In genomic region chr10:68074775-68075549, GRCh38 we compare ENCODE assay signal across 1 cellular context.
TF ChIP-seq lines count a peak whose summit lies in the region.

A gene with protein sequence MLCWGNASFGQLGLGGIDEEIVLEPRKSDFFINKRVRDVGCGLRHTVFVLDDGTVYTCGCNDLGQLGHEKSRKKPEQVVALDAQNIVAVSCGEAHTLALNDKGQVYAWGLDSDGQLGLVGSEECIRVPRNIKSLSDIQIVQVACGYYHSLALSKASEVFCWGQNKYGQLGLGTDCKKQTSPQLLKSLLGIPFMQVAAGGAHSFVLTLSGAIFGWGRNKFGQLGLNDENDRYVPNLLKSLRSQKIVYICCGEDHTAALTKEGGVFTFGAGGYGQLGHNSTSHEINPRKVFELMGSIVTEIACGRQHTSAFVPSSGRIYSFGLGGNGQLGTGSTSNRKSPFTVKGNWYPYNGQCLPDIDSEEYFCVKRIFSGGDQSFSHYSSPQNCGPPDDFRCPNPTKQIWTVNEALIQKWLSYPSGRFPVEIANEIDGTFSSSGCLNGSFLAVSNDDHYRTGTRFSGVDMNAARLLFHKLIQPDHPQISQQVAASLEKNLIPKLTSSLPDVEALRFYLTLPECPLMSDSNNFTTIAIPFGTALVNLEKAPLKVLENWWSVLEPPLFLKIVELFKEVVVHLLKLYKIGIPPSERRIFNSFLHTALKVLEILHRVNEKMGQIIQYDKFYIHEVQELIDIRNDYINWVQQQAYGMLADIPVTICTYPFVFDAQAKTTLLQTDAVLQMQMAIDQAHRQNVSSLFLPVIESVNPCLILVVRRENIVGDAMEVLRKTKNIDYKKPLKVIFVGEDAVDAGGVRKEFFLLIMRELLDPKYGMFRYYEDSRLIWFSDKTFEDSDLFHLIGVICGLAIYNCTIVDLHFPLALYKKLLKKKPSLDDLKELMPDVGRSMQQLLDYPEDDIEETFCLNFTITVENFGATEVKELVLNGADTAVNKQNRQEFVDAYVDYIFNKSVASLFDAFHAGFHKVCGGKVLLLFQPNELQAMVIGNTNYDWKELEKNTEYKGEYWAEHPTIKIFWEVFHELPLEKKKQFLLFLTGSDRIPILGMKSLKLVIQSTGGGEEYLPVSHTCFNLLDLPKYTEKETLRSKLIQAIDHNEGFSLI (minus strand): TSS chr10:68075283. CDS start chr10:68073108, 2,175 bp downstream.

TF ChIP-seq in HepG2, 621 proteins besides CTCF, POLR2A, EP300 and RAD21 (continued from another document and continues in another):
- TF ChIP-seq, protein P1, sequence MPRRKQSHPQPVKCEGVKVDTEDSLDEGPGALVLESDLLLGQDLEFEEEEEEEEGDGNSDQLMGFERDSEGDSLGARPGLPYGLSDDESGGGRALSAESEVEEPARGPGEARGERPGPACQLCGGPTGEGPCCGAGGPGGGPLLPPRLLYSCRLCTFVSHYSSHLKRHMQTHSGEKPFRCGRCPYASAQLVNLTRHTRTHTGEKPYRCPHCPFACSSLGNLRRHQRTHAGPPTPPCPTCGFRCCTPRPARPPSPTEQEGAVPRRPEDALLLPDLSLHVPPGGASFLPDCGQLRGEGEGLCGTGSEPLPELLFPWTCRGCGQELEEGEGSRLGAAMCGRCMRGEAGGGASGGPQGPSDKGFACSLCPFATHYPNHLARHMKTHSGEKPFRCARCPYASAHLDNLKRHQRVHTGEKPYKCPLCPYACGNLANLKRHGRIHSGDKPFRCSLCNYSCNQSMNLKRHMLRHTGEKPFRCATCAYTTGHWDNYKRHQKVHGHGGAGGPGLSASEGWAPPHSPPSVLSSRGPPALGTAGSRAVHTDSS (CRISPR knock-in tag; conservative IDR thresholded peaks at IDR 0.05): 0 out of 2 replicates have a peak, but pooled peaks have one; percentile 36
- TF ChIP-seq ZSCAN30 (CRISPR knock-in tag; IDR thresholded peaks at IDR 0.05) (no peak; the same call in 1 of the 2 replicates), ZNF672 (CRISPR knock-in tag; IDR thresholded peaks at IDR 0.05) (0 out of 2 replicates have a peak, but pooled peaks have one; percentile 38), ZFY (CRISPR knock-in tag; IDR thresholded peaks at IDR 0.05) (peak; percentile 80), SYNCRIP (IDR thresholded peaks at IDR 0.05; ENCODE audit: insufficient read depth, low read depth, low read length) (no peak), ASH2L (IDR thresholded peaks at IDR 0.05; ENCODE audit: insufficient read length, low read depth, low read length) (peak; percentile 91), EEA1 (CRISPR knock-in tag; IDR thresholded peaks at IDR 0.05; ENCODE audit: borderline replicate concordance) (peak; percentile 36; the same call in 1 of the 2 replicates), ZMYM4 (CRISPR knock-in tag; IDR thresholded peaks at IDR 0.05) (peak; percentile 32), HNRNPL (IDR thresholded peaks at IDR 0.05; ENCODE audit: low read depth, low read length) (0 out of 2 replicates have a peak, but pooled peaks have one; percentile 55), ZNF713 (CRISPR knock-in tag; IDR thresholded peaks at IDR 0.05) (0 out of 2 replicates have a peak, but pooled peaks have one; percentile 44), ZNF747 (CRISPR knock-in tag; IDR thresholded peaks at IDR 0.05; ENCODE audit: borderline replicate concordance) (no peak), ZNF605 (CRISPR knock-in tag; IDR thresholded peaks at IDR 0.05) (peak; percentile 93; the same call in 1 of the 2 replicates), ZNF556 (CRISPR knock-in tag; IDR thresholded peaks at IDR 0.05; ENCODE audit: borderline replicate concordance) (no peak), IRF2 (CRISPR knock-in tag; IDR thresholded peaks at IDR 0.05) (peak; percentile 25), RBFOX2 (IDR thresholded peaks at IDR 0.05; ENCODE audit: low read depth, low read length) (peak; percentile 84), RBM39 (IDR thresholded peaks at IDR 0.05; ENCODE audit: low read depth, low read length, poor library complexity, severe bottlenecking) (peak; percentile 81), RAD51 (IDR thresholded peaks at IDR 0.05; ENCODE audit: borderline replicate concordance) (no peak), REPIN1 (CRISPR knock-in tag; IDR thresholded peaks at IDR 0.05; ENCODE audit: borderline replicate concordance, low read depth) (peak; percentile 18; the same call in 1 of the 2 replicates), KLF6 (CRISPR knock-in tag; IDR thresholded peaks at IDR 0.05) (peak; percentile 55; the same call in 1 of the 2 replicates), YY1 (IDR thresholded peaks at IDR 0.05; ENCODE audit: insufficient read depth, insufficient replicate concordance, low read depth, low read length) (peak; percentile 66), IKZF5 (CRISPR knock-in tag; IDR thresholded peaks at IDR 0.05) (peak; percentile 79; the same call in 1 of the 2 replicates), PLRG1 (conservative IDR thresholded peaks at IDR 0.05) (no peak), ZNF841 (CRISPR knock-in tag; IDR thresholded peaks at IDR 0.05; ENCODE audit: borderline replicate concordance) (no peak; the same call in 1 of the 2 replicates), ZNF746 (CRISPR knock-in tag; IDR thresholded peaks at IDR 0.05) (peak; percentile 37; the same call in 1 of the 2 replicates)
- TF ChIP-seq, protein P2, sequence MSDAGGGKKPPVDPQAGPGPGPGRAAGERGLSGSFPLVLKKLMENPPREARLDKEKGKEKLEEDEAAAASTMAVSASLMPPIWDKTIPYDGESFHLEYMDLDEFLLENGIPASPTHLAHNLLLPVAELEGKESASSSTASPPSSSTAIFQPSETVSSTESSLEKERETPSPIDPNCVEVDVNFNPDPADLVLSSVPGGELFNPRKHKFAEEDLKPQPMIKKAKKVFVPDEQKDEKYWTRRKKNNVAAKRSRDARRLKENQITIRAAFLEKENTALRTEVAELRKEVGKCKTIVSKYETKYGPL (CRISPR knock-in tag; IDR thresholded peaks at IDR 0.05): no peak
- TF ChIP-seq, protein P3, sequence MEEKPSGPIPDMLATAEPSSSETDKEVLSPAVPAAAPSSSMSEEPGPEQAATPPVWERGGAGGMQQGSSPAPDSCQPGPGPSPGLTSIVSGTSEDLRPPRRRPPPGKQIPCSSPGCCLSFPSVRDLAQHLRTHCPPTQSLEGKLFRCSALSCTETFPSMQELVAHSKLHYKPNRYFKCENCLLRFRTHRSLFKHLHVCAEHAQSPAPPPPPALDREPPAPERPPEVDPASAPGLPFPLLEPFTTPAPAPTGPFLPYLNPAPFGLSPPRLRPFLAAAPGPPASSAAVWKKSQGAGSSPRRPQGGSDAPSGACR (CRISPR knock-in tag; IDR thresholded peaks at IDR 0.05): peak; percentile 61; the same call in 1 of the 2 replicates
- TF ChIP-seq, protein P4, sequence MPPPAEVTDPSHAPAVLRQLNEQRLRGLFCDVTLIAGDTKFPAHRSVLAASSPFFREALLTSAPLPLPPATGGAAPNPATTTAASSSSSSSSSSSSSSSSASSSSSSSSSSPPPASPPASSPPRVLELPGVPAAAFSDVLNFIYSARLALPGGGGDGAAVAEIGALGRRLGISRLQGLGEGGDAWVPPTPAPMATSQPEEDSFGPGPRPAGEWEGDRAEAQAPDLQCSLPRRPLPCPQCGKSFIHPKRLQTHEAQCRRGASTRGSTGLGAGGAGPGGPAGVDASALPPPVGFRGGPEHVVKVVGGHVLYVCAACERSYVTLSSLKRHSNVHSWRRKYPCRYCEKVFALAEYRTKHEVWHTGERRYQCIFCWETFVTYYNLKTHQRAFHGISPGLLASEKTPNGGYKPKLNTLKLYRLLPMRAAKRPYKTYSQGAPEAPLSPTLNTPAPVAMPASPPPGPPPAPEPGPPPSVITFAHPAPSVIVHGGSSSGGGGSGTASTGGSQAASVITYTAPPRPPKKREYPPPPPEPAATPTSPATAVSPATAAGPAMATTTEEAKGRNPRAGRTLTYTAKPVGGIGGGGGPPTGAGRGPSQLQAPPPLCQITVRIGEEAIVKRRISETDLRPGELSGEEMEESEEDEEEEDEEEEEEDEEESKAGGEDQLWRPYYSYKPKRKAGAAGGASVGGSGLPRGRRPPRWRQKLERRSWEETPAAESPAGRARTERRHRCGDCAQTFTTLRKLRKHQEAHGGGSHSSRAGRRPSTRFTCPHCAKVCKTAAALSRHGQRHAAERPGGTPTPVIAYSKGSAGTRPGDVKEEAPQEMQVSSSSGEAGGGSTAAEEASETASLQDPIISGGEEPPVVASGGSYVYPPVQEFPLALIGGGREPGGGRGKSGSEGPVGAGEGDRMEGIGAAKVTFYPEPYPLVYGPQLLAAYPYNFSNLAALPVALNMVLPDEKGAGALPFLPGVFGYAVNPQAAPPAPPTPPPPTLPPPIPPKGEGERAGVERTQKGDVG (CRISPR knock-in tag; IDR thresholded peaks at IDR 0.05; ENCODE audit: borderline replicate concordance): 0 out of 2 replicates have a peak, but pooled peaks have one; percentile 62
- TF ChIP-seq, protein P5, sequence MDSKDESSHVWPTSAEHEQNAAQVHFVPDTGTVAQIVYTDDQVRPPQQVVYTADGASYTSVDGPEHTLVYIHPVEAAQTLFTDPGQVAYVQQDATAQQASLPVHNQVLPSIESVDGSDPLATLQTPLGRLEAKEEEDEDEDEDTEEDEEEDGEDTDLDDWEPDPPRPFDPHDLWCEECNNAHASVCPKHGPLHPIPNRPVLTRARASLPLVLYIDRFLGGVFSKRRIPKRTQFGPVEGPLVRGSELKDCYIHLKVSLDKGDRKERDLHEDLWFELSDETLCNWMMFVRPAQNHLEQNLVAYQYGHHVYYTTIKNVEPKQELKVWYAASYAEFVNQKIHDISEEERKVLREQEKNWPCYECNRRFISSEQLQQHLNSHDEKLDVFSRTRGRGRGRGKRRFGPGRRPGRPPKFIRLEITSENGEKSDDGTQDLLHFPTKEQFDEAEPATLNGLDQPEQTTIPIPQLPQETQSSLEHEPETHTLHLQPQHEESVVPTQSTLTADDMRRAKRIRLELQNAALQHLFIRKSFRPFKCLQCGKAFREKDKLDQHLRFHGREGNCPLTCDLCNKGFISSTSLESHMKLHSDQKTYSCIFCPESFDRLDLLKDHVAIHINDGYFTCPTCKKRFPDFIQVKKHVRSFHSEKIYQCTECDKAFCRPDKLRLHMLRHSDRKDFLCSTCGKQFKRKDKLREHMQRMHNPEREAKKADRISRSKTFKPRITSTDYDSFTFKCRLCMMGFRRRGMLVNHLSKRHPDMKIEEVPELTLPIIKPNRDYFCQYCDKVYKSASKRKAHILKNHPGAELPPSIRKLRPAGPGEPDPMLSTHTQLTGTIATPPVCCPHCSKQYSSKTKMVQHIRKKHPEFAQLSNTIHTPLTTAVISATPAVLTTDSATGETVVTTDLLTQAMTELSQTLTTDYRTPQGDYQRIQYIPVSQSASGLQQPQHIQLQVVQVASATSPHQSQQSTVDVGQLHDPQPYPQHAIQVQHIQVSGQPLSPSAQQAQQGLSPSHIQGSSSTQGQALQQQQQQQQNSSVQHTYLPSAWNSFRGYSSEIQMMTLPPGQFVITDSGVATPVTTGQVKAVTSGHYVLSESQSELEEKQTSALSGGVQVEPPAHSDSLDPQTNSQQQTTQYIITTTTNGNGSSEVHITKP (CRISPR knock-in tag; IDR thresholded peaks at IDR 0.05; ENCODE audit: low read depth): peak; percentile 74; the same call in 1 of the 2 replicates
- TF ChIP-seq, protein P6, sequence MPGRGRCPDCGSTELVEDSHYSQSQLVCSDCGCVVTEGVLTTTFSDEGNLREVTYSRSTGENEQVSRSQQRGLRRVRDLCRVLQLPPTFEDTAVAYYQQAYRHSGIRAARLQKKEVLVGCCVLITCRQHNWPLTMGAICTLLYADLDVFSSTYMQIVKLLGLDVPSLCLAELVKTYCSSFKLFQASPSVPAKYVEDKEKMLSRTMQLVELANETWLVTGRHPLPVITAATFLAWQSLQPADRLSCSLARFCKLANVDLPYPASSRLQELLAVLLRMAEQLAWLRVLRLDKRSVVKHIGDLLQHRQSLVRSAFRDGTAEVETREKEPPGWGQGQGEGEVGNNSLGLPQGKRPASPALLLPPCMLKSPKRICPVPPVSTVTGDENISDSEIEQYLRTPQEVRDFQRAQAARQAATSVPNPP (CRISPR knock-in tag; IDR thresholded peaks at IDR 0.05): no peak
- TF ChIP-seq, protein P7, sequence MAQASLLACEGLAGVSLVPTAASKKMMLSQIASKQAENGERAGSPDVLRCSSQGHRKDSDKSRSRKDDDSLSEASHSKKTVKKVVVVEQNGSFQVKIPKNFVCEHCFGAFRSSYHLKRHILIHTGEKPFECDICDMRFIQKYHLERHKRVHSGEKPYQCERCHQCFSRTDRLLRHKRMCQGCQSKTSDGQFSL (CRISPR knock-in tag; IDR thresholded peaks at IDR 0.05): peak; percentile 91
- TF ChIP-seq, protein P8, sequence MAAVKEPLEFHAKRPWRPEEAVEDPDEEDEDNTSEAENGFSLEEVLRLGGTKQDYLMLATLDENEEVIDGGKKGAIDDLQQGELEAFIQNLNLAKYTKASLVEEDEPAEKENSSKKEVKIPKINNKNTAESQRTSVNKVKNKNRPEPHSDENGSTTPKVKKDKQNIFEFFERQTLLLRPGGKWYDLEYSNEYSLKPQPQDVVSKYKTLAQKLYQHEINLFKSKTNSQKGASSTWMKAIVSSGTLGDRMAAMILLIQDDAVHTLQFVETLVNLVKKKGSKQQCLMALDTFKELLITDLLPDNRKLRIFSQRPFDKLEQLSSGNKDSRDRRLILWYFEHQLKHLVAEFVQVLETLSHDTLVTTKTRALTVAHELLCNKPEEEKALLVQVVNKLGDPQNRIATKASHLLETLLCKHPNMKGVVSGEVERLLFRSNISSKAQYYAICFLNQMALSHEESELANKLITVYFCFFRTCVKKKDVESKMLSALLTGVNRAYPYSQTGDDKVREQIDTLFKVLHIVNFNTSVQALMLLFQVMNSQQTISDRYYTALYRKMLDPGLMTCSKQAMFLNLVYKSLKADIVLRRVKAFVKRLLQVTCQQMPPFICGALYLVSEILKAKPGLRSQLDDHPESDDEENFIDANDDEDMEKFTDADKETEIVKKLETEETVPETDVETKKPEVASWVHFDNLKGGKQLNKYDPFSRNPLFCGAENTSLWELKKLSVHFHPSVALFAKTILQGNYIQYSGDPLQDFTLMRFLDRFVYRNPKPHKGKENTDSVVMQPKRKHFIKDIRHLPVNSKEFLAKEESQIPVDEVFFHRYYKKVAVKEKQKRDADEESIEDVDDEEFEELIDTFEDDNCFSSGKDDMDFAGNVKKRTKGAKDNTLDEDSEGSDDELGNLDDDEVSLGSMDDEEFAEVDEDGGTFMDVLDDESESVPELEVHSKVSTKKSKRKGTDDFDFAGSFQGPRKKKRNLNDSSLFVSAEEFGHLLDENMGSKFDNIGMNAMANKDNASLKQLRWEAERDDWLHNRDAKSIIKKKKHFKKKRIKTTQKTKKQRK (IDR thresholded peaks at IDR 0.05; ENCODE audit: low read length): no peak
